ENCODE assay signal across 1 cellular context in genomic region chr4:182770259-182770968, GRCh38.
TF ChIP-seq lines count a peak whose summit lies in the region.

No MANE protein-coding gene starts in this region.

TF ChIP-seq in HepG2, 621 proteins besides CTCF, POLR2A, EP300 and RAD21:
- TF ChIP-seq SOX5 (CRISPR knock-in tag; IDR thresholded peaks at IDR 0.05; ENCODE audit: borderline replicate concordance) (no peak), POGZ (CRISPR knock-in tag; IDR thresholded peaks at IDR 0.05) (no peak), PHF5A (CRISPR knock-in tag; IDR thresholded peaks at IDR 0.05; ENCODE audit: low read depth, unreplicated experiment) (no peak), TRIM22 (IDR thresholded peaks at IDR 0.05) (no peak), MLX (CRISPR knock-in tag; IDR thresholded peaks at IDR 0.05) (no peak), MAFK (conservative IDR thresholded peaks at IDR 0.05 in 1 of 2, IDR thresholded peaks at IDR 0.05 in 1 of 2; ENCODE audit: low read length in 2 of 2) (no peak)
